ENCODE assay signal across 21 cellular contexts in genomic region chr2:69784228-69784627, GRCh38. TPM values are rescaled to one million over a fixed set of nuclear protein-coding genes. Genes with fewer than 3 reads are reported as not detected.
DNase-seq lines count a peak whose midpoint lies in the region; ATAC-seq and TF ChIP-seq lines count a peak whose summit lies in the region.
"Had no signal": no experiment of that assay in that cellular context is flagged by ENCODE, and none has a peak within 500 bp of the region (broad histone marks: within the 10 kb centered on the region; RNA-seq: fewer than 3 reads in every experiment).

No MANE protein-coding gene starts in this region.

- CTCF ChIA-PET in Calu3 (lab: Charles Lee): no interaction called here

- H3K4me1 ChIP-seq in esophagus muscularis mucosa (peaks cover 0 to 4% (median 4%) of the 10 kb centered on the region in 4 donors), liver (ENCODE audit: control insufficient read depth in 4 of 4, insufficient read depth in 4 of 4, low read length in 3 of 4) (peaks cover 17 to 68% (median 53%) of the 10 kb centered on the region in 4 donors)
- H3K4me1 ChIP-seq: BE2C had no signal

- TF ChIP-seq CTCF in Calu3 (IDR thresholded peaks at IDR 0.05; ENCODE audit: unreplicated experiment) (no peak), esophagus muscularis mucosa (IDR thresholded peaks at IDR 0.05) (no peak), liver (IDR thresholded peaks at IDR 0.05; ENCODE audit: low read depth, low read length, missing input control) (no peak), progenitor cell of endocrine pancreas (IDR thresholded peaks at IDR 0.05; ENCODE audit: unreplicated experiment) (no peak), glutamatergic neuron (IDR thresholded peaks at IDR 0.05; ENCODE audit: partially characterized antibody, unreplicated experiment) (no peak), osteocyte (IDR thresholded peaks at IDR 0.05) (no peak)

- H3K9me3 Mint-ChIP-seq in Calu3 (ENCODE audit: low read depth, unreplicated experiment) (no peaks in the 10 kb centered on the region), progenitor cell of endocrine pancreas (ENCODE audit: low read depth) (peaks cover 7% of the 10 kb centered on the region), glutamatergic neuron (ENCODE audit: unreplicated experiment) (no peaks in the 10 kb centered on the region), osteocyte (ENCODE audit: unreplicated experiment) (no peaks in the 10 kb centered on the region)
- H3K9me3 Mint-ChIP-seq: CD4-positive, CD25-positive, alpha-beta regulatory T cell; CD8-positive, alpha-beta memory T cell; H9 had no signal

- no peak overlapping the region for H3K4me3 ChIP-seq in esophagus muscularis mucosa
- H3K4me3 ChIP-seq in liver (ENCODE audit: low read depth in 1 of 3, low read length in 3 of 3): no peak overlapping the region
- H3K4me3 ChIP-seq: K562 had no signal

- H3K4me3 Mint-ChIP-seq in Calu3 (ENCODE audit: low read depth, unreplicated experiment) (peak overlapping the region; percentile 5), progenitor cell of endocrine pancreas (ENCODE audit: low read depth) (no peak overlapping the region), glutamatergic neuron (ENCODE audit: unreplicated experiment) (no peak overlapping the region), osteocyte (ENCODE audit: unreplicated experiment) (no peak overlapping the region)
- H3K4me3 Mint-ChIP-seq: CD4-positive, CD25-positive, alpha-beta regulatory T cell; CD8-positive, alpha-beta memory T cell; H9 had no signal

- H3K36me3 Mint-ChIP-seq in Calu3 (ENCODE audit: insufficient read depth, unreplicated experiment): peaks cover 77% of the 10 kb centered on the region
- peaks cover 39% of the 10 kb centered on the region for H3K36me3 Mint-ChIP-seq in progenitor cell of endocrine pancreas (ENCODE audit: insufficient read depth)
- no peaks in the 10 kb centered on the region for H3K36me3 Mint-ChIP-seq in glutamatergic neuron (ENCODE audit: unreplicated experiment)
- H3K36me3 Mint-ChIP-seq in osteocyte (ENCODE audit: unreplicated experiment): peaks cover 18% of the 10 kb centered on the region

- no peaks in the 10 kb centered on the region for H3K9me3 ChIP-seq in esophagus muscularis mucosa
- H3K9me3 ChIP-seq in liver (ENCODE audit: control insufficient read depth in 4 of 4, low read length in 3 of 4): no peaks in the 10 kb centered on the region
- H3K9me3 ChIP-seq: BE2C had no signal

- no peaks in the 10 kb centered on the region for H3K27me3 ChIP-seq in esophagus muscularis mucosa
- no peaks in the 10 kb centered on the region for H3K27me3 ChIP-seq in liver (ENCODE audit: control insufficient read depth in 4 of 4, insufficient read depth in 4 of 4, low read length in 3 of 4)
- H3K27me3 ChIP-seq: BE2C had no signal

- no peak overlapping the region for H3K9ac ChIP-seq in liver (ENCODE audit: low read depth in 1 of 2, low read length in 2 of 2)

- no peaks in the 10 kb centered on the region for H3K27me3 Mint-ChIP-seq in Calu3 (ENCODE audit: unreplicated experiment)
- no peaks in the 10 kb centered on the region for H3K27me3 Mint-ChIP-seq in progenitor cell of endocrine pancreas
- H3K27me3 Mint-ChIP-seq in glutamatergic neuron (ENCODE audit: unreplicated experiment): no peaks in the 10 kb centered on the region
- no peaks in the 10 kb centered on the region for H3K27me3 Mint-ChIP-seq in osteocyte (ENCODE audit: unreplicated experiment)
- H3K27me3 Mint-ChIP-seq: CD4-positive, CD25-positive, alpha-beta regulatory T cell; CD8-positive, alpha-beta memory T cell had no signal

- H3K4me1 Mint-ChIP-seq in Calu3 (ENCODE audit: low read depth, unreplicated experiment): peaks cover 72% of the 10 kb centered on the region
- peaks cover 67% of the 10 kb centered on the region for H3K4me1 Mint-ChIP-seq in progenitor cell of endocrine pancreas (ENCODE audit: low read depth)
- H3K4me1 Mint-ChIP-seq in glutamatergic neuron (ENCODE audit: low read depth, unreplicated experiment): peaks cover 21% of the 10 kb centered on the region
- H3K4me1 Mint-ChIP-seq in osteocyte (ENCODE audit: unreplicated experiment): peaks cover 20% of the 10 kb centered on the region

- TF ChIP-seq EP300 in esophagus muscularis mucosa (IDR thresholded peaks at IDR 0.05): no peak

- no TSS peak for BruUV-seq in Calu3 (replicated peaks; lab: Mats Ljungman, UMichigan)

- no peak overlapping the region for H3K27ac ChIP-seq in esophagus muscularis mucosa (replicated peaks in 1 of 4)
- peak overlapping the region; percentile 3 to 48 for H3K27ac ChIP-seq in liver (ENCODE audit: low read depth in 1 of 2, low read length in 2 of 2)
- H3K27ac ChIP-seq: HL-60 had no signal

- 95% methylated on average over 5 of the region's 5 CpGs for WGBS in esophagus muscularis mucosa
- 35% methylated on average over 5 of the region's 5 CpGs for WGBS in liver

- peaks cover 4 to 17% (median 7%) of the 10 kb centered on the region in 4 donors for H3K36me3 ChIP-seq in esophagus muscularis mucosa
- peaks cover 0 to 9% (median 3%) of the 10 kb centered on the region in 4 donors for H3K36me3 ChIP-seq in liver (ENCODE audit: control insufficient read depth in 4 of 4, insufficient read depth in 3 of 4, low read depth in 1 of 4, low read length in 3 of 4)
- H3K36me3 ChIP-seq: BE2C had no signal

- ATAC-seq in GM21786 (IDR thresholded peaks at IDR 0.05; ENCODE audit: unreplicated experiment): no peak
- ATAC-seq: K562 had no signal

- peak overlapping the region; percentile 87 for H3K27ac Mint-ChIP-seq in Calu3 (ENCODE audit: unreplicated experiment)
- peak overlapping the region; percentile 96 for H3K27ac Mint-ChIP-seq in progenitor cell of endocrine pancreas
- no peak overlapping the region for H3K27ac Mint-ChIP-seq in glutamatergic neuron (ENCODE audit: unreplicated experiment)
- no peak overlapping the region for H3K27ac Mint-ChIP-seq in osteocyte (ENCODE audit: unreplicated experiment)
- H3K27ac Mint-ChIP-seq: H9 had no signal

- TF ChIP-seq RAD21 in liver (IDR thresholded peaks at IDR 0.05): peak in 1 of 2 donors; percentile 22

- no peak for DNase-seq in Calu3
- peak; percentile 26 for DNase-seq in esophagus muscularis mucosa (ENCODE audit: extremely low spot score)
- no peak for DNase-seq in progenitor cell of endocrine pancreas (ENCODE audit: low spot score, unreplicated experiment)
- DNase-seq in glutamatergic neuron: no peak
- DNase-seq in osteocyte (ENCODE audit: extremely low spot score, unreplicated experiment): no peak
- DNase-seq in NCI-H446 (lab: John Stamatoyannopoulos, UW): no peak
- DNase-seq: ACHN; BE2C; C1 segment of cervical spinal cord; CD4-positive, CD25-positive, alpha-beta regulatory T cell; CD8-positive, alpha-beta memory T cell; COR-L47; DMS153; DMS79; GDM1; H9; IMR-90 had no signal

- TF ChIP-seq POLR2A in esophagus muscularis mucosa (IDR thresholded peaks at IDR 0.05; ENCODE audit: low read depth): no peak

- intact Hi-C loops in Calu3 (cut with micrococcal nuclease; ENCODE audit: unreplicated experiment): loop anchor here (5.0 kb wide), 2 partner anchors 42 to 48 kb away; partner anchors contain the start of gene ANXA4
- intact Hi-C loops in esophagus muscularis mucosa (cut with DNase I): no loop called here

TF ChIP-seq in liver, 16 proteins besides CTCF, POLR2A, EP300 and RAD21 (continues in another document):
- TF ChIP-seq YY1 (IDR thresholded peaks at IDR 0.05): peak; percentile 93
- TF ChIP-seq, protein P1, sequence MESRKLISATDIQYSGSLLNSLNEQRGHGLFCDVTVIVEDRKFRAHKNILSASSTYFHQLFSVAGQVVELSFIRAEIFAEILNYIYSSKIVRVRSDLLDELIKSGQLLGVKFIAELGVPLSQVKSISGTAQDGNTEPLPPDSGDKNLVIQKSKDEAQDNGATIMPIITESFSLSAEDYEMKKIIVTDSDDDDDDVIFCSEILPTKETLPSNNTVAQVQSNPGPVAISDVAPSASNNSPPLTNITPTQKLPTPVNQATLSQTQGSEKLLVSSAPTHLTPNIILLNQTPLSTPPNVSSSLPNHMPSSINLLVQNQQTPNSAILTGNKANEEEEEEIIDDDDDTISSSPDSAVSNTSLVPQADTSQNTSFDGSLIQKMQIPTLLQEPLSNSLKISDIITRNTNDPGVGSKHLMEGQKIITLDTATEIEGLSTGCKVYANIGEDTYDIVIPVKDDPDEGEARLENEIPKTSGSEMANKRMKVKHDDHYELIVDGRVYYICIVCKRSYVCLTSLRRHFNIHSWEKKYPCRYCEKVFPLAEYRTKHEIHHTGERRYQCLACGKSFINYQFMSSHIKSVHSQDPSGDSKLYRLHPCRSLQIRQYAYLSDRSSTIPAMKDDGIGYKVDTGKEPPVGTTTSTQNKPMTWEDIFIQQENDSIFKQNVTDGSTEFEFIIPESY (IDR thresholded peaks at IDR 0.05): peak; percentile 54

RNA-seq across cellular contexts. Expression of gene ANXA4, which starts 42.3 kb away (rescaled TPM):
- total RNA-seq in Calu3 (2022): 1,439 and 1,638 TPM in 2 replicates
- 10 to 100 TPM; 44.9 to 94.8 (median 58.5) TPM for total RNA-seq in esophagus muscularis mucosa
- total RNA-seq in liver: 10 to 100 TPM; 17.6 to 48.9 TPM
- polyA plus RNA-seq in liver: 100 to 1,000 TPM in 1 of 2 donors, 10 to 100 TPM in 1; 69.9 to 135 TPM
- total RNA-seq in progenitor cell of endocrine pancreas: 250 and 262 TPM in 2 replicates
- 3.1 TPM for total RNA-seq in glutamatergic neuron (ENCODE audit: unreplicated experiment)
- total RNA-seq in osteocyte: 76.6 and 81.5 TPM in 2 replicates

RNA-seq across cellular contexts. Expression of gene GMCL1, which starts 45.2 kb away (rescaled TPM):
- total RNA-seq in Calu3 (2022): 63.8 and 76.4 TPM in 2 replicates
- total RNA-seq in esophagus muscularis mucosa: 10 to 100 TPM in 2 of 4 donors, 1 to 10 TPM in 2; 9.5 to 13.7 (median 10.3) TPM
- 10 to 100 TPM in 1 of 2 donors, 1 to 10 TPM in 1; 7.7 to 11.2 TPM for total RNA-seq in liver
- 1 to 10 TPM; 5.0 to 6.3 TPM for polyA plus RNA-seq in liver
- 33.1 and 39.2 TPM in 2 replicates for total RNA-seq in progenitor cell of endocrine pancreas
- total RNA-seq in glutamatergic neuron (ENCODE audit: unreplicated experiment): 11.6 TPM
- total RNA-seq in osteocyte: 14.1 and 16.1 TPM in 2 replicates

Comparison
In these comparisons a context has a peak if more than half of its experiments do, and no peak if none do; other contexts are left out.
1. H3K27ac Mint-ChIP-seq: peak in Calu3 (single experiment) and progenitor cell of endocrine pancreas (single experiment); none in glutamatergic neuron (single experiment) and osteocyte (single experiment).
2. H3K27ac ChIP-seq: peak in liver (2 of 2); none in esophagus muscularis mucosa (0 of 4).